ENCODE assay signal across 8 cellular contexts in the genomic region with DNA sequence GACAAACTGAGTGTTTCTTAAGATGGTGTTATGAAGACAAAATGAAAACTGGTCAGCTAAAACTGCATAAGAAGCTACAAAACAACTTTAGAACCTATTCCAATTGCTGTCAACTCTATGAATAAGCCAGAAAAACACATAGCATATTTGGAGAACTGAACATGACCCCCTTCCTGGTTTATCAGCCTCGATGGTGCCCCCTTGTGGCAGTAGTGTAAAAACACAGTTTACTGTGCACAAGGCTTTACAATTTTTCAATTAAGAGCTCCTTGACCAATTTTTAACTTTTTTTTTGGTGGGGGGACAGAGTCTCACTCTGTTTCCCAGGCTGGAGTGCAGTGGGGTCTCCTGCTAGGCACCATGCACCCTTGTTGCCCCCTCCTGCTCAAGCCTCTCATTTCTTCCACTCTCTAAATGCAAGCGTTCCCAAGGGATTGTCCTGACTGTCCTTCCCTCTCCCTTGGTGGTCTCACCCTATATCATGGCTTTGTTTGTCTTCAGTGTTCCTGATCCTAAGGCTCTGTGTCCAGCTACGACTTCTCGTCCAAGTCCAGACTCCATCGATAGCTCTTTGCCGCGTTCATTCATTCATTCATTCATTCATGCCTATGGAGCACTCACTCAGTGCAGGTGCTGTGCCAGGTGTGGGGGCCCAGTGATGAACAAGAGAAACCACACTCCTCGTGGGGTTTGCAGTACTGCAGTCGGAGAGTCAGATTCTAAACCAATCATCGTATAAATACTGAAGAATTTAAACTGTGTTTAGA. TPM values are rescaled to one million over a fixed set of nuclear protein-coding genes. Genes with fewer than 3 reads are reported as not detected.
DNase-seq lines count a peak whose midpoint lies in the region; ATAC-seq and TF ChIP-seq lines count a peak whose summit lies in the region.

No MANE protein-coding gene starts in this region.

- DNase-seq in CD4-positive, alpha-beta memory T cell, result peak; percentile 76 to 83 (median 76)
- DNase-seq in IMR-90, result peak; percentile 83
- DNase-seq in OCI-M2 (lab: John Stamatoyannopoulos, UW; ENCODE audit: unreplicated experiment), result peak; percentile 2
- DNase-seq in activated CD8-positive, alpha-beta memory T cell treated with anti-CD3 and anti-CD28 coated beads, Interleukin-2, amount 50 U/mL, for 4 hours, result peak; percentile 74
- peak; percentile 83 to 88 for DNase-seq in erythroblast (lab: John Stamatoyannopoulos, UW)
- peak; percentile 69 for DNase-seq in neural crest cell (ENCODE audit: low read depth, low spot score)
- no peak for DNase-seq in thoracic aorta (ENCODE audit: low spot score)

- no peaks in the 10 kb centered on the region for H3K9me3 ChIP-seq in CD4-positive, alpha-beta memory T cell (ENCODE audit: control insufficient read depth in 1 of 2, low read length in 2 of 2)
- H3K9me3 ChIP-seq in IMR-90 (ENCODE audit: control insufficient read depth, insufficient read depth, low read length) (no peaks in the 10 kb centered on the region), thoracic aorta (no peaks in the 10 kb centered on the region)

- WGBS in IMR-90 (ENCODE audit: extremely low coverage in 2 of 2, insufficient read length in 1 of 2), 2 experiments, result 24% methylated on average over 5 of the region's 10 CpGs; no CpG with 5 or more reads in 1 of the 2 experiments

- H3K23ac ChIP-seq in IMR-90 (ENCODE audit: low read depth, low read length), result no peak overlapping the region

- H4K20me1 ChIP-seq in IMR-90 (ENCODE audit: insufficient read depth, low read length), result peaks cover 51% of the 10 kb centered on the region

- peak; percentile 33; the same call in 1 of the 2 replicates for TF ChIP-seq POLR2A in IMR-90 (IDR thresholded peaks at IDR 0.05; ENCODE audit: low read depth, low read length)
- no peak for TF ChIP-seq POLR2A in erythroblast (IDR thresholded peaks at IDR 0.05; ENCODE audit: low read length)

- no peak overlapping the region for H3K14ac ChIP-seq in IMR-90 (replicated peaks; ENCODE audit: low read depth, low read length)

- no peak overlapping the region for H3K27ac ChIP-seq in CD4-positive, alpha-beta memory T cell (ENCODE audit: low read depth, low read length)
- H3K27ac ChIP-seq in IMR-90 (ENCODE audit: insufficient read depth, low read length), result no peak overlapping the region
- no peak overlapping the region for H3K27ac ChIP-seq in thoracic aorta

- peaks cover 13 to 37% (median 23%) of the 10 kb centered on the region in 4 donors for H3K4me1 Mint-ChIP-seq in CD4-positive, alpha-beta memory T cell
- H3K4me1 Mint-ChIP-seq in neural crest cell, result peaks cover 12% of the 10 kb centered on the region

- H2BK20ac ChIP-seq in IMR-90 (ENCODE audit: low read depth, low read length), result no peak overlapping the region; the same call in 1 of the 2 replicates

- H3K4ac ChIP-seq in IMR-90 (ENCODE audit: low read depth, low read length), result peak overlapping the region; percentile 39; the same call in 1 of the 2 replicates

- no peak overlapping the region for H4K5ac ChIP-seq in IMR-90 (ENCODE audit: low read depth, low read length)

- peaks cover 10 to 28% of the 10 kb centered on the region in 2 experiments for H3K79me1 ChIP-seq in IMR-90 (ENCODE audit: low read depth in 1 of 2, low read length in 2 of 2)

- H2BK15ac ChIP-seq in IMR-90 (ENCODE audit: low read depth, low read length), result no peak overlapping the region

- H2AK5ac ChIP-seq in IMR-90 (ENCODE audit: low read depth, low read length), result peak overlapping the region; percentile 86

- peaks cover 30% of the 10 kb centered on the region for H3K36me3 ChIP-seq in CD4-positive, alpha-beta memory T cell (ENCODE audit: insufficient read depth, low read length)
- H3K36me3 ChIP-seq in IMR-90 (ENCODE audit: control insufficient read depth, insufficient read depth, low read length) (peaks cover 31% of the 10 kb centered on the region), thoracic aorta (peaks cover 42% of the 10 kb centered on the region)

- BruUV-seq in IMR-90 (replicated peaks; lab: Mats Ljungman, UMichigan), result no TSS peak

- H3K27me3 Mint-ChIP-seq in CD4-positive, alpha-beta memory T cell, result peaks cover 0 to 2% of the 10 kb centered on the region in 2 donors
- peaks cover 8% of the 10 kb centered on the region for H3K27me3 Mint-ChIP-seq in neural crest cell (ENCODE audit: low read depth)

- H3K36me3 Mint-ChIP-seq in CD4-positive, alpha-beta memory T cell, result peaks cover 17 to 36% of the 10 kb centered on the region in 2 donors
- H3K36me3 Mint-ChIP-seq in neural crest cell (ENCODE audit: low read depth), result peaks cover 17% of the 10 kb centered on the region

- H4K91ac ChIP-seq in IMR-90 (ENCODE audit: insufficient read depth, low read depth, low read length), result no peak overlapping the region

- H3K4me1 ChIP-seq in CD4-positive, alpha-beta memory T cell (ENCODE audit: insufficient read depth, low read length), result peaks cover 15% of the 10 kb centered on the region
- H3K4me1 ChIP-seq in IMR-90 (ENCODE audit: control insufficient read depth, insufficient read depth, low read length), result peaks cover 5% of the 10 kb centered on the region; the same call in 1 of the 2 replicates
- H3K4me1 ChIP-seq in thoracic aorta (ENCODE audit: control insufficient read depth in 1 of 2, low read depth in 2 of 2), result peaks cover 0 to 11% of the 10 kb centered on the region in 2 donors

- peak overlapping the region; percentile 34 to 85 (median 70) for H3K27ac Mint-ChIP-seq in CD4-positive, alpha-beta memory T cell
- H3K27ac Mint-ChIP-seq in neural crest cell (ENCODE audit: unreplicated experiment), result peak overlapping the region; percentile 36

- peaks cover 0 to 10% (median 0%) of the 10 kb centered on the region in 8 donors for H3K9me3 Mint-ChIP-seq in CD4-positive, alpha-beta memory T cell
- H3K9me3 Mint-ChIP-seq in neural crest cell, result no peaks in the 10 kb centered on the region

- no peak overlapping the region for H2BK5ac ChIP-seq in IMR-90 (ENCODE audit: low read depth, low read length, poor library complexity, severe bottlenecking)

- H2AFZ ChIP-seq in IMR-90 (replicated peaks; ENCODE audit: low read length, poor library complexity), result no peak overlapping the region

- no peak overlapping the region for H2BK120ac ChIP-seq in IMR-90 (ENCODE audit: low read depth, low read length)

- no peak overlapping the region for H3K9ac ChIP-seq in IMR-90 (ENCODE audit: low read depth, low read length)

- H4K8ac ChIP-seq in IMR-90 (ENCODE audit: low read depth in 2 of 2, low read length in 2 of 2), result no peak overlapping the region

- CTCF ChIA-PET in CD4-positive, alpha-beta memory T cell (lab: Charles Lee; ENCODE audit: partially characterized antibody), result interaction anchor here (0.8 to 3.7 kb wide), 15 partner anchors 11 to 894 kb away, joined by 3 to 71 read pairs (median 7); partner anchors contain the start of genes KRTAP16-1 and P3H4
- CTCF ChIA-PET in IMR-90 (lab: Yijun Ruan, JAX), result interaction anchor here (1.1 to 1.3 kb wide), 2 partner anchors 9 to 15 kb away, joined by 4 to 5 read pairs; no protein-coding TSS in a partner anchor

- in situ Hi-C loops in IMR-90 (cut with MboI; ENCODE audit: low sequenced_read_pairs), result no loop called here

- POLR2A ChIA-PET in CD4-positive, alpha-beta memory T cell (lab: Charles Lee; ENCODE audit: partially characterized antibody), result interaction anchor here (0.6 to 10.2 kb wide), 8 partner anchors 12 to 387 kb away, joined by 3 to 576 read pairs (median 4); partner anchors contain the start of gene KRTAP16-1
- POLR2A ChIA-PET in IMR-90 (lab: Charles Lee; ENCODE audit: unreplicated experiment), result no interaction called here

- dilution Hi-C loops in IMR-90 (cut with HindIII; ENCODE audit: low sequenced_read_pairs, unreplicated experiment), result no loop called here

- no peak overlapping the region for H3K56ac ChIP-seq in IMR-90 (ENCODE audit: extremely low read depth, insufficient read depth, low read length)

- no peak overlapping the region for H3K18ac ChIP-seq in IMR-90 (ENCODE audit: low read depth, low read length)

- peak; percentile 34; the same call in 1 of the 2 replicates for TF ChIP-seq RAD21 in IMR-90 (IDR thresholded peaks at IDR 0.05; ENCODE audit: low read length)

- intact Hi-C loops in CD4-positive, alpha-beta memory T cell (cut with micrococcal nuclease), result loop anchor here (1.0 kb wide), 1 partner anchor 17 kb away; no protein-coding TSS in a partner anchor
- intact Hi-C loops in IMR-90 (cut with micrococcal nuclease), result no loop called here

- TF ChIP-seq CTCF in IMR-90 (conservative IDR thresholded peaks at IDR 0.05; ENCODE audit: low read depth, low read length) (peak; percentile 83), neural crest cell (conservative IDR thresholded peaks at IDR 0.05) (peak; percentile 88), thoracic aorta (IDR thresholded peaks at IDR 0.05) (peak; percentile 81)

- ATAC-seq in IMR-90 (ENCODE audit: low read depth) (peak; percentile 64), thoracic aorta (ENCODE audit: insufficient number of reproducible peaks, low FRiP score, low read depth) (no peak), GM18870 (IDR thresholded peaks at IDR 0.05; ENCODE audit: unreplicated experiment) (no peak)

- peaks cover 21% of the 10 kb centered on the region for H3K9me1 ChIP-seq in IMR-90 (ENCODE audit: insufficient read depth, low read length)

- H3K4me2 ChIP-seq in IMR-90 (ENCODE audit: low read depth, low read length), result no peak overlapping the region

- H3K4me3 Mint-ChIP-seq in CD4-positive, alpha-beta memory T cell, result peak overlapping the region in 2 of 8 donors; percentile 45 to 46
- H3K4me3 Mint-ChIP-seq in neural crest cell, result peak overlapping the region; percentile 88

- H2AK9ac ChIP-seq in IMR-90 (replicated peaks; ENCODE audit: low read depth, low read length, poor library complexity), result no peak overlapping the region

- no peaks in the 10 kb centered on the region for H3K27me3 ChIP-seq in CD4-positive, alpha-beta memory T cell (ENCODE audit: insufficient read depth, low read length)
- H3K27me3 ChIP-seq in IMR-90 (ENCODE audit: control insufficient read depth, insufficient read depth, low read length) (no peaks in the 10 kb centered on the region), thoracic aorta (replicated peaks; ENCODE audit: insufficient read depth) (no peaks in the 10 kb centered on the region)

- no peak overlapping the region for H3K4me3 ChIP-seq in CD4-positive, alpha-beta memory T cell (ENCODE audit: low read length in 2 of 2)
- H3K4me3 ChIP-seq in IMR-90 (ENCODE audit: insufficient read depth, low read depth, low read length) (no peak overlapping the region), thoracic aorta (no peak overlapping the region)

RNA-seq across cellular contexts. Expression of gene EIF1, which starts 7.5 kb away (rescaled TPM):
- 100 to 1,000 TPM; 776 to 839 TPM for total RNA-seq in CD4-positive, alpha-beta memory T cell
- 1,000 to 10,000 TPM; 1,081 to 1,611 TPM for polyA plus RNA-seq in CD4-positive, alpha-beta memory T cell
- 89.4 and 102 TPM in 2 replicates for total RNA-seq in IMR-90 (2012; rRNA removed)
- polyA plus RNA-seq in IMR-90 (2012; rRNA removed), result 381 and 388 TPM in 2 replicates
- polyA plus RNA-seq in IMR-90 (2012; cell fraction: cytosol; rRNA removed), result 195 and 266 TPM in 2 replicates
- polyA plus RNA-seq in IMR-90 (2012; cell fraction: nucleus; rRNA removed; ENCODE audit: low replicate concordance), result 262 and 802 TPM in 2 replicates
- 617 and 620 TPM in 2 replicates for total RNA-seq in neural crest cell
- 100 to 1,000 TPM; 167 to 318 TPM for total RNA-seq in thoracic aorta

RNA-seq across cellular contexts. Expression of gene GAST, which starts 16.0 kb away (rescaled TPM):
- not detected for total RNA-seq in CD4-positive, alpha-beta memory T cell
- not detected for polyA plus RNA-seq in CD4-positive, alpha-beta memory T cell
- total RNA-seq in IMR-90 (2012; rRNA removed), result not detected in 2 replicates
- not detected in 2 replicates for polyA plus RNA-seq in IMR-90 (2012; rRNA removed)
- polyA plus RNA-seq in IMR-90 (2012; cell fraction: cytosol; rRNA removed), result not detected in 2 replicates
- not detected in 2 replicates for polyA plus RNA-seq in IMR-90 (2012; cell fraction: nucleus; rRNA removed; ENCODE audit: low replicate concordance)
- total RNA-seq in neural crest cell, result not detected in 2 replicates
- total RNA-seq in thoracic aorta, result not detected

RNA-seq across cellular contexts. Expression of gene HAP1, which starts 38.3 kb away (rescaled TPM):
- under 1 TPM; 0.29 to 0.33 TPM for total RNA-seq in CD4-positive, alpha-beta memory T cell
- polyA plus RNA-seq in CD4-positive, alpha-beta memory T cell, result not detected
- total RNA-seq in IMR-90 (2012; rRNA removed), result under 0.01 TPM in 1 of 2 replicates, not detected in the other
- polyA plus RNA-seq in IMR-90 (2012; rRNA removed), result 0.09 and 0.11 TPM in 2 replicates
- 0.02 and 0.03 TPM in 2 replicates for polyA plus RNA-seq in IMR-90 (2012; cell fraction: cytosol; rRNA removed)
- polyA plus RNA-seq in IMR-90 (2012; cell fraction: nucleus; rRNA removed; ENCODE audit: low replicate concordance), result 1.1 and 1.3 TPM in 2 replicates
- 1.5 and 1.6 TPM in 2 replicates for total RNA-seq in neural crest cell
- total RNA-seq in thoracic aorta, result under 1 TPM in 1 of 2 donors, not detected in 1; 0.35 TPM
